ENCODE assay signal across 1 cellular context in the genomic region with DNA sequence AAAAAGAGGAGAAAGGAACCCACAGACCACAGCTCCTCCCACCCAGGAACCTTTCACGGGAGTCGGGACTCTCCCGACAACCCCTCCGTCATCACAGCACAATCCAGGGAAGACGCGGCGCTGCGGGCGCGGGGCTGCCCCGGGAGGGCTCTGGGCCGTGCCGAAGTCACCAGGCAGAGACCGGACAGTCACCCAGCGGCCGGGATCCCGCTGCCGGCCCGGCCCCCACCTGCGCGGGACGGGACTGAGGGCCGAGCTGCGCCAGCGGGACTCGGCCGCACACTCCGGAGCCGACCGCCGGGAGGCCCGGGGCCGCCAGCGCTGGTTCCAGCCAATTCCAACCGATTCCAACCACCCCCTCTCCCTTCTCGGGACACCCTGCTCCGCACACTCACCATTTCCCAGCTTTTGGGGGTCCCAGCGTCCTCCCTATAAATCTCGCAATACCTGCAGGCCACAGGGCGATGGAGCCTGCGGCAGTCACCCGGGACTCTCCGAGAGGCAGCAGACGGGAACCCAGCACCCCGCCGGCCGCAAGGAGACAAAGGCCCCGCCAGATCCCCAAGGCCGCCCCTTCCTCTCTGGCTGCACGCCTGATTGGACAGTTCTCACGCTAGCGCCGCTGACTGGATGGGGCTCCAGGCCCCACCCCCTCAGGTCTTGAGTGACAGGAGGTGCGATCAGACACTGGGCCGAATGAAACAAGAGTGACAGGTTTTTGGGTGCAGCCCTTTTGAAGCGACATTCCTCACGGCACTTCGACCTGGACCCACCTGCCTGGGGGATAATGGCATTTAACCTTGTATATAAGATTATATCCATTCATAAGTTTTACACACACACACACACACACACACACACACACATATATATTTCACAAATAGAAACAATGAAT.
TF ChIP-seq lines count a peak whose summit lies in the region.

A gene (minus strand): TSS at position 547 of the 895 bp plus-strand sequence. CDS start 149 bp downstream, at position 398.

TF ChIP-seq in K562, 482 proteins besides CTCF, POLR2A, EP300 and RAD21 (continued from another document):
- TF ChIP-seq, protein P1, sequence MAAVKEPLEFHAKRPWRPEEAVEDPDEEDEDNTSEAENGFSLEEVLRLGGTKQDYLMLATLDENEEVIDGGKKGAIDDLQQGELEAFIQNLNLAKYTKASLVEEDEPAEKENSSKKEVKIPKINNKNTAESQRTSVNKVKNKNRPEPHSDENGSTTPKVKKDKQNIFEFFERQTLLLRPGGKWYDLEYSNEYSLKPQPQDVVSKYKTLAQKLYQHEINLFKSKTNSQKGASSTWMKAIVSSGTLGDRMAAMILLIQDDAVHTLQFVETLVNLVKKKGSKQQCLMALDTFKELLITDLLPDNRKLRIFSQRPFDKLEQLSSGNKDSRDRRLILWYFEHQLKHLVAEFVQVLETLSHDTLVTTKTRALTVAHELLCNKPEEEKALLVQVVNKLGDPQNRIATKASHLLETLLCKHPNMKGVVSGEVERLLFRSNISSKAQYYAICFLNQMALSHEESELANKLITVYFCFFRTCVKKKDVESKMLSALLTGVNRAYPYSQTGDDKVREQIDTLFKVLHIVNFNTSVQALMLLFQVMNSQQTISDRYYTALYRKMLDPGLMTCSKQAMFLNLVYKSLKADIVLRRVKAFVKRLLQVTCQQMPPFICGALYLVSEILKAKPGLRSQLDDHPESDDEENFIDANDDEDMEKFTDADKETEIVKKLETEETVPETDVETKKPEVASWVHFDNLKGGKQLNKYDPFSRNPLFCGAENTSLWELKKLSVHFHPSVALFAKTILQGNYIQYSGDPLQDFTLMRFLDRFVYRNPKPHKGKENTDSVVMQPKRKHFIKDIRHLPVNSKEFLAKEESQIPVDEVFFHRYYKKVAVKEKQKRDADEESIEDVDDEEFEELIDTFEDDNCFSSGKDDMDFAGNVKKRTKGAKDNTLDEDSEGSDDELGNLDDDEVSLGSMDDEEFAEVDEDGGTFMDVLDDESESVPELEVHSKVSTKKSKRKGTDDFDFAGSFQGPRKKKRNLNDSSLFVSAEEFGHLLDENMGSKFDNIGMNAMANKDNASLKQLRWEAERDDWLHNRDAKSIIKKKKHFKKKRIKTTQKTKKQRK (IDR thresholded peaks at IDR 0.05; ENCODE audit: borderline replicate concordance, low read depth, low read length): peak; percentile 72; the same call in 1 of the 2 replicates
- TF ChIP-seq SAP30 (IDR thresholded peaks at IDR 0.05; ENCODE audit: borderline replicate concordance, insufficient read depth, low read depth, low read length, poor library complexity, severe bottlenecking): peak; percentile 69
- TF ChIP-seq MCM5 (IDR thresholded peaks at IDR 0.05; ENCODE audit: low read depth): no peak
- TF ChIP-seq BCOR (IDR thresholded peaks at IDR 0.05): 0 out of 2 replicates have a peak, but pooled peaks have one; percentile 1
- peak; percentile 64 for TF ChIP-seq L3MBTL2 (IDR thresholded peaks at IDR 0.05)
- peak; percentile 82 for TF ChIP-seq KDM5B (IDR thresholded peaks at IDR 0.05; ENCODE audit: insufficient replicate concordance, low read depth, low read length)
- TF ChIP-seq, protein P2, sequence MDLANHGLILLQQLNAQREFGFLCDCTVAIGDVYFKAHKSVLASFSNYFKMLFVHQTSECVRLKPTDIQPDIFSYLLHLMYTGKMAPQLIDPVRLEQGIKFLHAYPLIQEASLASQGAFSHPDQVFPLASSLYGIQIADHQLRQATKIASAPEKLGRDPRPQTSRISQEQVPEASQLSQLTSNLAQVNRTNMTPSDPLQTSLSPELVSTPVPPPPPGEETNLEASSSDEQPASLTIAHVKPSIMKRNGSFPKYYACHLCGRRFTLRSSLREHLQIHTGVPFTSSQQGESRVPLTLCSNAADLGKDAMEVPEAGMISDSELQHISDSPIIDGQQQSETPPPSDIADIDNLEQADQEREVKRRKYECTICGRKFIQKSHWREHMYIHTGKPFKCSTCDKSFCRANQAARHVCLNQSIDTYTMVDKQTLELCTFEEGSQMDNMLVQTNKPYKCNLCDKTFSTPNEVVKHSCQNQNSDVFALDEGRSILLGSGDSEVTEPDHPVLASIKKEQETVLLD (IDR thresholded peaks at IDR 0.05): no peak
- no peak for TF ChIP-seq RBM34 (IDR thresholded peaks at IDR 0.05; ENCODE audit: borderline replicate concordance, insufficient read depth, low read length)
- no peak for TF ChIP-seq ATF1 (CRISPR knock-in tag; IDR thresholded peaks at IDR 0.05)
- TF ChIP-seq ATF1 (tag; IDR thresholded peaks at IDR 0.05): peak; percentile 45
- peak; percentile 76 for TF ChIP-seq SPI1 (IDR thresholded peaks at IDR 0.05; ENCODE audit: borderline replicate concordance, low read depth, low read length)
- no peak for TF ChIP-seq ZNF217 (CRISPR knock-in tag; IDR thresholded peaks at IDR 0.05)
- no peak for TF ChIP-seq ZNF133 (CRISPR knock-in tag; IDR thresholded peaks at IDR 0.05)
- TF ChIP-seq POLR2H (tag; IDR thresholded peaks at IDR 0.05; ENCODE audit: low read depth): peak; percentile 60; the same call in 1 of the 2 replicates
- TF ChIP-seq NRF1 (conservative IDR thresholded peaks at IDR 0.05 in 1 of 2, IDR thresholded peaks at IDR 0.05 in 1 of 2): peak; percentile 75 to 76
- TF ChIP-seq ZNF431 (CRISPR knock-in tag; IDR thresholded peaks at IDR 0.05): no peak
- no peak for TF ChIP-seq JUN (IDR thresholded peaks at IDR 0.05; ENCODE audit: borderline replicate concordance, low read depth, low read length)
- no peak for TF ChIP-seq JUN (CRISPR knock-in tag; IDR thresholded peaks at IDR 0.05; ENCODE audit: borderline replicate concordance)
- TF ChIP-seq ZNF263 (CRISPR knock-in tag; IDR thresholded peaks at IDR 0.05; ENCODE audit: borderline replicate concordance): no peak
- no peak for TF ChIP-seq SMARCE1 (IDR thresholded peaks at IDR 0.05)
- no peak for TF ChIP-seq ETS2 (tag; IDR thresholded peaks at IDR 0.05; ENCODE audit: borderline replicate concordance, poor library complexity, severe bottlenecking)
- TF ChIP-seq, protein P3, sequence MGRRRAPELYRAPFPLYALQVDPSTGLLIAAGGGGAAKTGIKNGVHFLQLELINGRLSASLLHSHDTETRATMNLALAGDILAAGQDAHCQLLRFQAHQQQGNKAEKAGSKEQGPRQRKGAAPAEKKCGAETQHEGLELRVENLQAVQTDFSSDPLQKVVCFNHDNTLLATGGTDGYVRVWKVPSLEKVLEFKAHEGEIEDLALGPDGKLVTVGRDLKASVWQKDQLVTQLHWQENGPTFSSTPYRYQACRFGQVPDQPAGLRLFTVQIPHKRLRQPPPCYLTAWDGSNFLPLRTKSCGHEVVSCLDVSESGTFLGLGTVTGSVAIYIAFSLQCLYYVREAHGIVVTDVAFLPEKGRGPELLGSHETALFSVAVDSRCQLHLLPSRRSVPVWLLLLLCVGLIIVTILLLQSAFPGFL (CRISPR knock-in tag; IDR thresholded peaks at IDR 0.05): no peak
- TF ChIP-seq ZNF212 (CRISPR knock-in tag; IDR thresholded peaks at IDR 0.05): no peak
- peak; percentile 68 for TF ChIP-seq TAF1 (IDR thresholded peaks at IDR 0.05; ENCODE audit: control insufficient read depth, extremely low read depth, insufficient read depth, low read length, severe bottlenecking)
- peak; percentile 93 for TF ChIP-seq ASH1L (IDR thresholded peaks at IDR 0.05; ENCODE audit: borderline replicate concordance, low read depth, partially characterized antibody)
- no peak for TF ChIP-seq MYC (IDR thresholded peaks at IDR 0.05; ENCODE audit: low read depth, low read length)
- 0 out of 2 replicates have a peak, but pooled peaks have one; percentile 29 for TF ChIP-seq MYC (CRISPR knock-in tag; IDR thresholded peaks at IDR 0.05; ENCODE audit: borderline replicate concordance, low read depth)
- TF ChIP-seq GABPB1 (CRISPR knock-in tag; IDR thresholded peaks at IDR 0.05): peak; percentile 63; the same call in 1 of the 2 replicates
- TF ChIP-seq KLF10 (CRISPR knock-in tag; IDR thresholded peaks at IDR 0.05): no peak
